In genomic region chr5:137051165-137051564, GRCh38 we compare ENCODE assay signal across 14 cellular contexts.
DNase-seq lines count a peak whose midpoint lies in the region; ATAC-seq and TF ChIP-seq lines count a peak whose summit lies in the region.
"Had no signal": no experiment of that assay in that cellular context is flagged by ENCODE, and none has a peak within 500 bp of the region (broad histone marks: within the 10 kb centered on the region; RNA-seq: fewer than 3 reads in every experiment).

No MANE protein-coding gene starts in this region.

- intact Hi-C loops in PC-9 (cut with micrococcal nuclease; ENCODE audit: unreplicated experiment) = loop anchor here (5.0 kb wide), 1 partner anchor 249 kb away; no protein-coding TSS in a partner anchor

- H3K9me3 ChIP-seq in DOHH2 (ENCODE audit: control insufficient read depth, insufficient read depth, low read length) = no peaks in the 10 kb centered on the region
- H3K9me3 ChIP-seq in PC-9 (ENCODE audit: insufficient read depth, low read depth) = no peaks in the 10 kb centered on the region
- H3K9me3 ChIP-seq: sigmoid colon had no signal

- H3K36me3 ChIP-seq in DOHH2 (ENCODE audit: control insufficient read depth, low read length) (no peaks in the 10 kb centered on the region), PC-9 (ENCODE audit: low read depth) (no peaks in the 10 kb centered on the region)
- H3K36me3 ChIP-seq: sigmoid colon had no signal

- H3K4me3 ChIP-seq in DOHH2 (ENCODE audit: low read length) (no peak overlapping the region), PC-9 (no peak overlapping the region), foreskin fibroblast (ENCODE audit: low read depth in 1 of 2, low read length in 2 of 2) (no peak overlapping the region)
- H3K4me3 ChIP-seq: sigmoid colon had no signal

- H3K4me2 ChIP-seq in DOHH2 (ENCODE audit: low read length) (no peak overlapping the region), PC-9 (no peak overlapping the region)

- H3K9me2 ChIP-seq in DOHH2 (replicated peaks; ENCODE audit: control insufficient read depth, low read length) = no peaks in the 10 kb centered on the region
- H3K9me2 ChIP-seq in PC-9 (ENCODE audit: insufficient read depth) = no peaks in the 10 kb centered on the region

- DNase-seq in AG09319 (ENCODE audit: extremely low read depth, low read depth) (no peak), PC-9 (no peak), foreskin fibroblast (peak; percentile 4 to 14), activated gamma-delta T cell treated with Interleukin-2 at 50 U/mL for 16 hours (no peak), NCI-H2227 (lab: John Stamatoyannopoulos, UW; ENCODE audit: unreplicated experiment) (no peak)
- DNase-seq: activated CD4-positive, alpha-beta T cell treated with anti-CD3 and anti-CD28 coated beads for 36 hours; activated effector memory CD4-positive, alpha-beta T cell treated with Interleukin-2 at 50 U/mL for 16 hours; DMS79; NCI-H2081; sigmoid colon; trophoblast cell had no signal

- H3K27ac ChIP-seq in DOHH2 (ENCODE audit: low read depth, low read length) = no peak overlapping the region
- H3K27ac ChIP-seq in PC-9 = no peak overlapping the region
- H3K27ac ChIP-seq: RWPE1, sigmoid colon had no signal

- TF ChIP-seq CTCF in AG09319 (IDR thresholded peaks at IDR 0.05; ENCODE audit: low read depth, low read length) (peak; percentile 35), DOHH2 (IDR thresholded peaks at IDR 0.05; ENCODE audit: low read depth, low read length, poor library complexity, severe bottlenecking) (peak; percentile 31), PC-9 (conservative IDR thresholded peaks at IDR 0.05) (peak; percentile 62), foreskin fibroblast (IDR thresholded peaks at IDR 0.05; ENCODE audit: low read depth, low read length) (peak; percentile 15)

- no peaks in the 10 kb centered on the region for H3K27me3 ChIP-seq in DOHH2 (ENCODE audit: control insufficient read depth, low read length)
- H3K27me3 ChIP-seq in PC-9 (ENCODE audit: insufficient read depth, low read depth) = no peaks in the 10 kb centered on the region
- H3K27me3 ChIP-seq: sigmoid colon had no signal

- H2AFZ ChIP-seq in PC-9 = no peak overlapping the region

- H4K20me1 ChIP-seq in DOHH2 (ENCODE audit: control insufficient read depth, insufficient read depth, low read depth, low read length) (no peaks in the 10 kb centered on the region), PC-9 (ENCODE audit: insufficient read depth) (no peaks in the 10 kb centered on the region)

- H3K79me2 ChIP-seq in DOHH2 (ENCODE audit: control insufficient read depth, low read length) (no peaks in the 10 kb centered on the region), PC-9 (ENCODE audit: low read depth) (no peaks in the 10 kb centered on the region)

- H3K4me1 ChIP-seq in DOHH2 (ENCODE audit: control insufficient read depth, low read length) (peaks cover 14% of the 10 kb centered on the region), PC-9 (replicated peaks; ENCODE audit: insufficient read depth) (no peaks in the 10 kb centered on the region)
- H3K4me1 ChIP-seq: sigmoid colon had no signal

- CTCF ChIA-PET in PC-9 (lab: Charles Lee) = no interaction called here

- POLR2A ChIA-PET in PC-9 (lab: Charles Lee; ENCODE audit: unreplicated experiment) = no interaction called here

- BruUV-seq in PC-9 (replicated peaks; lab: Mats Ljungman, UMichigan) = no TSS peak

- H3F3A ChIP-seq in DOHH2 (ENCODE audit: control insufficient read depth, insufficient read depth) (no peaks in the 10 kb centered on the region), PC-9 (ENCODE audit: insufficient read depth, low read depth) (no peaks in the 10 kb centered on the region)

- ATAC-seq in HG03045 (IDR thresholded peaks at IDR 0.05; ENCODE audit: unreplicated experiment) = no peak
- ATAC-seq: activated CD4-positive, alpha-beta T cell treated with anti-CD3 and anti-CD28 coated beads for 36 hours had no signal

Comparison
In these comparisons a context has a peak if more than half of its experiments do, and no peak if none do; other contexts are left out.
1. DNase-seq: peak in foreskin fibroblast (2 of 2); none in AG09319 (single experiment), PC-9 (0 of 2), activated gamma-delta T cell treated with Interleukin-2 at 50 U/mL for 16 hours (single experiment) and NCI-H2227 (single experiment).
2. Peak in every context shown above with its lines, with median percentiles within 50 percentile points of each other: CTCF ChIP-seq.